35 cellular contexts compared by ENCODE assay signal in the genomic region with DNA sequence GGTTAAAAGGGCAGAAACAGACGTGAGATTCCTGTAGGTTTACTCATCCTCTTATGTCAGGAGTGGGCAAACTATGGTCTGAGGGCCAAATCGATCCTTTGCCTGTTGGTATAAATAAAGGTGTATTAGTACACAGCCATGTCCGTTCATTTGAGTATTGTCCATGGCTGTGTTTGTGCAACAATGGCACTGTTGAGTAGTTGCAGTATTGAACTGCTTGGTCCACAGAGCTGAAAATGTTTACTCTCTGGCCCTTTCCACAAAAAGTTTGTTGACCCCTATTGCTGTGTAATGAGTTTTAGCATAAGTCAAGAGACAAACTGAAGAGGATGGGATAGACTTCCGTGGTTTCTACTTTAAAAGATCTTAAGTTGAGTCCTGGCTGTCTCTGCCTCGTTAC. TPM values are rescaled to one million over a fixed set of nuclear protein-coding genes. Genes with fewer than 3 reads are reported as not detected.
"Had no signal": no experiment of that assay in that cellular context is flagged by ENCODE, and none has a peak within 500 bp of the region (broad histone marks: within the 10 kb centered on the region; RNA-seq: fewer than 3 reads in every experiment).

No MANE protein-coding gene starts in this region.

- FAIRE-seq: bronchial epithelial cell, TTC549 had no signal

- H3K36me3 ChIP-seq: ascending aorta, cardiac muscle cell had no signal

- H3K27me3 ChIP-seq: ascending aorta, cardiac muscle cell had no signal

- H3K27ac ChIP-seq: ascending aorta, cardiac muscle cell, VCaP had no signal

- H3K4me3 ChIP-seq: ascending aorta, cardiac muscle cell had no signal

- ATAC-seq: activated CD8-positive, alpha-beta T cell treated with anti-CD3 and anti-CD28 coated beads for 36 hours; activated naive CD4-positive, alpha-beta T cell treated with anti-CD3 and anti-CD28 coated beads, Interleukin-2, amount 50 U/mL, for 72 hours; activated naive CD8-positive, alpha-beta T cell treated with anti-CD3 and anti-CD28 coated beads, Interleukin-2, amount 50 U/mL, for 24 hours; activated T-cell treated with anti-CD3 and anti-CD28 coated beads, Interleukin-2, amount 50 U/mL, for 4 hours; activated T-cell treated with anti-CD3 and anti-CD28 coated beads, Interleukin-2, amount 50 U/mL, for 72 hours; activated T-helper 17 cell treated with anti-CD3 and anti-CD28 coated beads, Interleukin-2, amount 50 U/mL, for 72 hours had no signal

- H3K4me1 ChIP-seq: ascending aorta had no signal

- H3K9me3 ChIP-seq: ascending aorta had no signal

- DNase-seq: activated B cell treated with CpG ODN at 0.5 μM for 24 hours; activated CD4-positive, alpha-beta memory T cell treated with anti-CD3 and anti-CD28 coated beads for 36 hours; activated CD4-positive, alpha-beta T cell treated with anti-CD3 and anti-CD28 coated beads for 4 hours; activated CD4-positive, alpha-beta T cell treated with anti-CD3 and anti-CD28 coated beads, Interleukin-2, amount 10 ng/mL, durations not matched to agents 24 days and 14 days; activated CD4-positive, alpha-beta T cell treated with anti-CD3 and anti-CD28 coated beads, Interleukin-2, amount 50 U/mL, for 1 hour; activated CD4-positive, alpha-beta T cell treated with anti-CD3 and anti-CD28 coated beads, Interleukin-2, amount 50 U/mL, for 4 hours; activated CD4-positive, CD25-positive, alpha-beta regulatory T cell treated with anti-CD3 and anti-CD28 coated beads, Interleukin-2, amount 50 U/mL, for 72 hours; activated CD8-positive, alpha-beta memory T cell treated with anti-CD3 and anti-CD28 coated beads, Interleukin-2, amount 50 U/mL, for 4 hours; activated CD8-positive, alpha-beta T cell treated with anti-CD3 and anti-CD28 coated beads for 36 hours; activated effector memory CD4-positive, alpha-beta T cell treated with anti-CD3 and anti-CD28 coated beads, Interleukin-2, amount 50 U/mL, for 16 hours; activated gamma-delta T cell treated with Interleukin-2 at 50 U/mL for 16 hours; activated naive CD4-positive, alpha-beta T cell; activated naive CD4-positive, alpha-beta T cell treated with anti-CD3 and anti-CD28 coated beads for 36 hours; activated naive CD4-positive, alpha-beta T cell treated with anti-CD3 and anti-CD28 coated beads, Interleukin-2, amount 50 U/mL, for 16 hours; activated naive CD8-positive, alpha-beta T cell treated with anti-CD3 and anti-CD28 coated beads, Interleukin-2, amount 10 ng/mL, durations not matched to agents 7 days and 5 days; activated naive CD8-positive, alpha-beta T cell treated with anti-CD3 and anti-CD28 coated beads, Interleukin-2, amount 50 U/mL, for 24 hours; activated T-cell treated with anti-CD3 and anti-CD28 coated beads for 4 hours; activated T-cell treated with anti-CD3 and anti-CD28 coated beads, Interleukin-2, amount 50 U/mL, for 1 hour; activated T-cell treated with anti-CD3 and anti-CD28 coated beads, Interleukin-2, amount 50 U/mL, for 4 hours; activated T-cell treated with anti-CD3 and anti-CD28 coated beads, Interleukin-2, amount 50 U/mL, for 72 hours; amygdala; anterior cingulate cortex; caudate nucleus; cerebellar nuclear complex; T-helper 1 cell; T-helper 2 cell; T-helper 9 cell had no signal

RNA-seq across cellular contexts. Expression of a gene that starts 59.0 kb away (rescaled TPM):
- total RNA-seq: activated CD4-positive, alpha-beta T cell treated with anti-CD3 and anti-CD28 coated beads, Interleukin-2, amount 10 ng/mL, durations not matched to agents 24 days and 14 days; activated T-helper 1 cell treated with anti-CD3 and anti-CD28 coated beads, Interleukin-12 subunit alpha, Interleukin-12 subunit beta, Interleukin-2, Interleukin-4 antibody, amounts not matched to agents 30 ng/mL and 10 ng/mL and 1 ng/mL, durations not matched to agents 14 hours and 24 hours and 36 hours had no signal
